ENCODE assay signal across 8 cellular contexts in genomic region chr1:2240251-2241156, GRCh38. TPM values are rescaled to one million over a fixed set of nuclear protein-coding genes. Genes with fewer than 3 reads are reported as not detected.
DNase-seq lines count a peak whose midpoint lies in the region; ATAC-seq, FAIRE-seq and TF ChIP-seq lines count a peak whose summit lies in the region.

No MANE protein-coding gene starts in this region.

- CTCF ChIA-PET in activated CD4-positive, alpha-beta memory T cell treated with anti-CD3 and anti-CD28 coated beads, Interleukin-2, amount 10 ng/mL, durations not matched to agents 7 days and 5 days (lab: Charles Lee) = no interaction called here

- H3K36me3 Mint-ChIP-seq in CD4-positive, CD25-positive, alpha-beta regulatory T cell = peaks cover 16% of the 10 kb centered on the region
- peaks cover 49% of the 10 kb centered on the region for H3K36me3 Mint-ChIP-seq in activated CD4-positive, alpha-beta memory T cell treated with anti-CD3 and anti-CD28 coated beads, Interleukin-2, amount 10 ng/mL, durations not matched to agents 7 days and 5 days (ENCODE audit: low read depth)

- H3K27me3 Mint-ChIP-seq in CD4-positive, CD25-positive, alpha-beta regulatory T cell = no peaks in the 10 kb centered on the region
- H3K27me3 Mint-ChIP-seq in activated CD4-positive, alpha-beta memory T cell treated with anti-CD3 and anti-CD28 coated beads, Interleukin-2, amount 10 ng/mL, durations not matched to agents 7 days and 5 days = no peaks in the 10 kb centered on the region

- peak; percentile 21 to 37 for ATAC-seq in CD4-positive, CD25-positive, alpha-beta regulatory T cell (ENCODE audit: low read depth in 2 of 2)
- ATAC-seq in pancreas = peak; percentile 37 to 57 (median 45)

- no peaks in the 10 kb centered on the region for H3K9me3 ChIP-seq in CD4-positive, CD25-positive, alpha-beta regulatory T cell (ENCODE audit: control insufficient read depth in 2 of 2, low read length in 2 of 2)
- no peaks in the 10 kb centered on the region for H3K9me3 ChIP-seq in pancreas

- FAIRE-seq in pancreas (lab: Jason Lieb, UNC) = no peak

- H3K27me3 ChIP-seq in CD4-positive, CD25-positive, alpha-beta regulatory T cell (ENCODE audit: control insufficient read depth, insufficient read depth, low read length) = no peaks in the 10 kb centered on the region
- no peaks in the 10 kb centered on the region for H3K27me3 ChIP-seq in pancreas

- H3K36me3 ChIP-seq in CD4-positive, CD25-positive, alpha-beta regulatory T cell (ENCODE audit: control insufficient read depth, insufficient read depth, low read length) = peaks cover 25% of the 10 kb centered on the region
- H3K36me3 ChIP-seq in pancreas = no peaks in the 10 kb centered on the region

- 61 to 71% methylated on average over 29 to 30 of the region's 30 CpGs for WGBS in pancreas, 2 donors

- no peak for TF ChIP-seq CTCF in pancreas (IDR thresholded peaks at IDR 0.05)

- peaks cover 0 to 1% (median 0%) of the 10 kb centered on the region in 7 donors for H3K9me3 Mint-ChIP-seq in CD4-positive, CD25-positive, alpha-beta regulatory T cell
- no peaks in the 10 kb centered on the region for H3K9me3 Mint-ChIP-seq in activated CD4-positive, alpha-beta memory T cell treated with anti-CD3 and anti-CD28 coated beads, Interleukin-2, amount 10 ng/mL, durations not matched to agents 7 days and 5 days

- POLR2A ChIA-PET in activated CD4-positive, alpha-beta memory T cell treated with anti-CD3 and anti-CD28 coated beads, Interleukin-2, amount 10 ng/mL, durations not matched to agents 7 days and 5 days (lab: Charles Lee) = interaction anchor here (0.9 kb wide), 1 partner anchor 15 kb away, joined by 3 read pairs; no protein-coding TSS in a partner anchor

- H3K27ac ChIP-seq in CD4-positive, CD25-positive, alpha-beta regulatory T cell (ENCODE audit: insufficient read depth, low read length, poor library complexity, severe bottlenecking) = peak overlapping the region; percentile 51
- H3K27ac ChIP-seq in pancreas = no peak overlapping the region

- intact Hi-C loops in pancreas (cut with DNase I) = no loop called here

- H3K4me3 ChIP-seq in CD4-positive, CD25-positive, alpha-beta regulatory T cell (ENCODE audit: low read depth, low read length) = peak overlapping the region; percentile 2
- no peak overlapping the region for H3K4me3 ChIP-seq in pancreas

- peaks cover 86% of the 10 kb centered on the region for H3K4me1 ChIP-seq in CD4-positive, CD25-positive, alpha-beta regulatory T cell (ENCODE audit: control insufficient read depth, insufficient read depth, low read length, poor library complexity, severe bottlenecking)
- H3K4me1 ChIP-seq in pancreas = peaks cover 10 to 25% (median 12%) of the 10 kb centered on the region in 3 donors

- peak overlapping the region; percentile 69 to 83 (median 79) for H3K4me3 Mint-ChIP-seq in CD4-positive, CD25-positive, alpha-beta regulatory T cell
- no peak overlapping the region for H3K4me3 Mint-ChIP-seq in activated CD4-positive, alpha-beta memory T cell treated with anti-CD3 and anti-CD28 coated beads, Interleukin-2, amount 10 ng/mL, durations not matched to agents 7 days and 5 days

- peaks cover 13 to 94% (median 59%) of the 10 kb centered on the region in 4 donors for H3K4me1 Mint-ChIP-seq in CD4-positive, CD25-positive, alpha-beta regulatory T cell
- H3K4me1 Mint-ChIP-seq in activated CD4-positive, alpha-beta memory T cell treated with anti-CD3 and anti-CD28 coated beads, Interleukin-2, amount 10 ng/mL, durations not matched to agents 7 days and 5 days = peaks cover 72% of the 10 kb centered on the region

- DNase-seq in CD4-positive, CD25-positive, alpha-beta regulatory T cell = no peak
- DNase-seq in activated CD4-positive, alpha-beta memory T cell treated with anti-CD3 and anti-CD28 coated beads, Interleukin-2, amount 10 ng/mL, durations not matched to agents 7 days and 5 days = no peak
- DNase-seq in glomerular visceral epithelial cell (ENCODE audit: extremely low spot score) = peak; percentile 80
- DNase-seq in pancreas = peak in 5 of 6 donors; percentile 47 to 86 (median 78)
- no peak for DNase-seq in GM19238 (ENCODE audit: insufficient read length, low spot score)
- no peak for DNase-seq in NCI-H2227 (lab: John Stamatoyannopoulos, UW; ENCODE audit: unreplicated experiment)
- no peak for DNase-seq in AML-193 (lab: John Stamatoyannopoulos, UW)
- DNase-seq in NCI-H510A (lab: John Stamatoyannopoulos, UW) = no peak

- H3K27ac Mint-ChIP-seq in CD4-positive, CD25-positive, alpha-beta regulatory T cell = peak overlapping the region; percentile 73 to 90 (median 90)
- H3K27ac Mint-ChIP-seq in activated CD4-positive, alpha-beta memory T cell treated with anti-CD3 and anti-CD28 coated beads, Interleukin-2, amount 10 ng/mL, durations not matched to agents 7 days and 5 days = peak overlapping the region; percentile 50

RNA-seq across cellular contexts. Expression of gene SKI, which starts 12.4 kb away (rescaled TPM):
- total RNA-seq in CD4-positive, CD25-positive, alpha-beta regulatory T cell = 218 TPM
- under 1 TPM; 0.25 to 0.57 (median 0.31) TPM for polyA plus RNA-seq in CD4-positive, CD25-positive, alpha-beta regulatory T cell
- total RNA-seq in activated CD4-positive, alpha-beta memory T cell treated with anti-CD3 and anti-CD28 coated beads, Interleukin-2, amount 10 ng/mL, durations not matched to agents 7 days and 5 days = 10 to 100 TPM; 58.0 to 61.5 TPM
- total RNA-seq in pancreas = 10 to 100 TPM; 11.0 to 27.9 (median 16.2) TPM
- 10 to 100 TPM in 1 of 2 donors, 1 to 10 TPM in 1; 8.6 to 12.1 TPM for polyA plus RNA-seq in pancreas

RNA-seq across cellular contexts. Expression of gene FAAP20, which starts 45.9 kb away (rescaled TPM):
- 40.4 TPM for total RNA-seq in CD4-positive, CD25-positive, alpha-beta regulatory T cell
- 10 to 100 TPM; 40.0 to 66.5 (median 51.5) TPM for polyA plus RNA-seq in CD4-positive, CD25-positive, alpha-beta regulatory T cell
- total RNA-seq in activated CD4-positive, alpha-beta memory T cell treated with anti-CD3 and anti-CD28 coated beads, Interleukin-2, amount 10 ng/mL, durations not matched to agents 7 days and 5 days = 10 to 100 TPM; 53.4 to 57.1 TPM
- 10 to 100 TPM; 17.2 to 35.9 (median 22.3) TPM for total RNA-seq in pancreas
- polyA plus RNA-seq in pancreas = 10 to 100 TPM; 56.1 to 75.6 TPM

Comparison
In these comparisons a context has a peak if more than half of its experiments do, and no peak if none do; other contexts are left out.
1. DNase-seq: peak in glomerular visceral epithelial cell (single experiment) and pancreas (5 of 6); none in CD4-positive, CD25-positive, alpha-beta regulatory T cell (0 of 3), activated CD4-positive, alpha-beta memory T cell treated with anti-CD3 and anti-CD28 coated beads, Interleukin-2, amount 10 ng/mL, durations not matched to agents 7 days and 5 days (single experiment), GM19238 (single experiment), NCI-H2227 (single experiment), AML-193 (0 of 2) and NCI-H510A (single experiment).